In genomic region chr13:111895896-111896821, GRCh38 we compare ENCODE assay signal across 16 cellular contexts.
DNase-seq lines count a peak whose midpoint lies in the region; ATAC-seq and TF ChIP-seq lines count a peak whose summit lies in the region.
"Had no signal": no experiment of that assay in that cellular context is flagged by ENCODE, and none has a peak within 500 bp of the region (broad histone marks: within the 10 kb centered on the region; RNA-seq: fewer than 3 reads in every experiment).

No MANE protein-coding gene starts in this region.

- no peak overlapping the region for H3K27ac Mint-ChIP-seq in osteocyte (ENCODE audit: unreplicated experiment)
- H3K27ac Mint-ChIP-seq: CD8-positive, alpha-beta T cell; GM23338 had no signal

- TF ChIP-seq CTCF in osteocyte (IDR thresholded peaks at IDR 0.05), result no peak

- no peaks in the 10 kb centered on the region for H3K36me3 ChIP-seq in BLaER1 treated with 17β-estradiol and CSF1 and Interleukin-3, amounts not matched to agents 10 nM and 100 nM

- H3K9me3 Mint-ChIP-seq in osteocyte (ENCODE audit: unreplicated experiment), result peaks cover 6% of the 10 kb centered on the region
- H3K9me3 Mint-ChIP-seq: GM23338 had no signal

- DNase-seq in NCI-H69 (lab: John Stamatoyannopoulos, UW) (peak; percentile 26), islet precursor cell (peak; percentile 50), osteocyte (ENCODE audit: extremely low spot score, unreplicated experiment) (peak; percentile 77), kidney glomerular epithelial cell (lab: John Stamatoyannopoulos, UW) (no peak), NCI-H446 (lab: John Stamatoyannopoulos, UW) (no peak)
- DNase-seq: GF-D8, IMR-90, NCI-H1417 treated with DMSO at 0.1 percent for 48 hours, NCI-H2029, NCI-H2227 treated with DMSO at 0.1 percent for 48 hours, PC-3 had no signal

- H3K4me3 ChIP-seq in BLaER1 treated with 17β-estradiol and CSF1 and Interleukin-3, amounts not matched to agents 10 nM and 100 nM, result no peak overlapping the region
- H3K4me3 ChIP-seq: GM23338 had no signal

- H3K4me2 ChIP-seq in BLaER1 treated with 17β-estradiol and CSF1 and Interleukin-3, amounts not matched to agents 10 nM and 100 nM, result peak overlapping the region in 6 of 11 experiments; percentile 8 to 43 (median 34); a peak in 8 of 22 replicates
- H3K4me2 ChIP-seq: GM23338 had no signal

- no peak overlapping the region for H3K4me3 Mint-ChIP-seq in osteocyte (ENCODE audit: unreplicated experiment)
- H3K4me3 Mint-ChIP-seq: CD8-positive, alpha-beta T cell; GM23338 had no signal

- H3K27ac ChIP-seq in BLaER1 treated with 17β-estradiol and CSF1 and Interleukin-3, amounts not matched to agents 10 nM and 100 nM, result no peak overlapping the region

- peaks cover 5 to 19% (median 12%) of the 10 kb centered on the region in 11 experiments; a peak in 18 of 22 replicates for H3K9me3 ChIP-seq in BLaER1 treated with 17β-estradiol and CSF1 and Interleukin-3, amounts not matched to agents 10 nM and 100 nM (replicated peaks in 1 of 11)

- peaks cover 12% of the 10 kb centered on the region for H3K27me3 Mint-ChIP-seq in osteocyte (ENCODE audit: unreplicated experiment)

- H3K27me3 ChIP-seq in BLaER1 treated with 17β-estradiol and CSF1 and Interleukin-3, amounts not matched to agents 10 nM and 100 nM, result no peaks in the 10 kb centered on the region

- H3K4me1 ChIP-seq in BLaER1 treated with 17β-estradiol and CSF1 and Interleukin-3, amounts not matched to agents 10 nM and 100 nM, result peaks cover 0 to 18% (median 10%) of the 10 kb centered on the region in 10 experiments; a peak in 13 of 20 replicates

- H3K9ac ChIP-seq in BLaER1 treated with 17β-estradiol and CSF1 and Interleukin-3, amounts not matched to agents 10 nM and 100 nM, result no peak overlapping the region

- no peaks in the 10 kb centered on the region for H3K36me3 Mint-ChIP-seq in osteocyte (ENCODE audit: unreplicated experiment)
- H3K36me3 Mint-ChIP-seq: CD8-positive, alpha-beta T cell had no signal

- no peaks in the 10 kb centered on the region; a peak in 1 of 22 replicates for H4K20me1 ChIP-seq in BLaER1 treated with 17β-estradiol and CSF1 and Interleukin-3, amounts not matched to agents 10 nM and 100 nM

- peaks cover 19% of the 10 kb centered on the region for H3K4me1 Mint-ChIP-seq in osteocyte (ENCODE audit: unreplicated experiment)

- no peak for ATAC-seq in GM21576 (IDR thresholded peaks at IDR 0.05; ENCODE audit: unreplicated experiment)
- no peak for ATAC-seq in HG03460 (IDR thresholded peaks at IDR 0.05; ENCODE audit: unreplicated experiment)
- ATAC-seq: CD8-positive, alpha-beta T cell; GM23338; PC-3 had no signal

Comparison
In these comparisons a context has a peak if more than half of its experiments do, and no peak if none do; other contexts are left out.
1. DNase-seq: peak in NCI-H69 (single experiment), islet precursor cell (single experiment) and osteocyte (single experiment); none in kidney glomerular epithelial cell (single experiment) and NCI-H446 (0 of 2).